ENCODE assay signal across 14 cellular contexts in genomic region chr10:520402-520787, GRCh38.
DNase-seq lines count a peak whose midpoint lies in the region; ATAC-seq and TF ChIP-seq lines count a peak whose summit lies in the region.
"Had no signal": no experiment of that assay in that cellular context is flagged by ENCODE, and none has a peak within 500 bp of the region (broad histone marks: within the 10 kb centered on the region; RNA-seq: fewer than 3 reads in every experiment).

No MANE protein-coding gene starts in this region.

- ATAC-seq in HG03520 (IDR thresholded peaks at IDR 0.05; ENCODE audit: unreplicated experiment): no peak

- H3K27ac Mint-ChIP-seq in nephron: peak overlapping the region in 2 of 3 experiments; percentile 18 to 65
- H3K27ac Mint-ChIP-seq: activated naive CD8-positive, alpha-beta T cell had no signal

- no peak overlapping the region for H3K4me3 Mint-ChIP-seq in nephron
- H3K4me3 Mint-ChIP-seq: activated naive CD8-positive, alpha-beta T cell had no signal

- H3K9me3 Mint-ChIP-seq in nephron: no peaks in the 10 kb centered on the region

- H3K4me3 ChIP-seq in choroid plexus epithelial cell (ENCODE audit: low read depth, low read length): no peak overlapping the region
- H3K4me3 ChIP-seq: left ventricle myocardium inferior had no signal

- H3K27me3 Mint-ChIP-seq in nephron (ENCODE audit: low read depth): no peaks in the 10 kb centered on the region
- H3K27me3 Mint-ChIP-seq: activated naive CD8-positive, alpha-beta T cell had no signal

- peak; percentile 9 for DNase-seq in DMS79 treated with DMSO at 0.1 percent for 48 hours (lab: John Stamatoyannopoulos, UW)
- peak; percentile 13 for DNase-seq in M059J (ENCODE audit: low read depth)
- peak; percentile 34 for DNase-seq in choroid plexus epithelial cell (ENCODE audit: low read depth)
- DNase-seq in NAMALWA (ENCODE audit: low spot score): no peak
- DNase-seq in activated CD8-positive, alpha-beta memory T cell treated with anti-CD3 and anti-CD28 coated beads for 24 hours: no peak
- DNase-seq in stimulated activated CD4-positive, alpha-beta T cell treated with anti-CD3 and anti-CD28 coated beads, Interleukin-4, amount 100 ng/mL, for 1 hour: no peak
- DNase-seq: left ventricle myocardium inferior; NCI-H1694; NK-92 treated with Interleukin-12 subunit alpha and Interleukin-12 subunit beta, amount 100 ng/mL, for 24 hours; stimulated activated CD4-positive, alpha-beta T cell treated with anti-CD3 and anti-CD28 coated beads, Interleukin-2, amount 100 ng/mL, for 48 hours; stimulated activated naive CD4-positive, alpha-beta T cell treated with Interleukin-2 at 50 U/mL for 16 hours had no signal

- H3K4me1 Mint-ChIP-seq in nephron: peaks cover 68% of the 10 kb centered on the region

- TF ChIP-seq CTCF in choroid plexus epithelial cell (conservative IDR thresholded peaks at IDR 0.05; ENCODE audit: low read depth, low read length) (no peak), nephron (IDR thresholded peaks at IDR 0.05; ENCODE audit: unreplicated experiment in 3 of 3) (no peak)

- no peaks in the 10 kb centered on the region for H3K36me3 Mint-ChIP-seq in nephron (ENCODE audit: low read depth)
- H3K36me3 Mint-ChIP-seq: activated naive CD8-positive, alpha-beta T cell had no signal

Comparison
In these comparisons a context has a peak if more than half of its experiments do, and no peak if none do; other contexts are left out.
1. DNase-seq: peak in DMS79 treated with DMSO at 0.1 percent for 48 hours (single experiment), M059J (single experiment) and choroid plexus epithelial cell (single experiment); none in NAMALWA (single experiment), activated CD8-positive, alpha-beta memory T cell treated with anti-CD3 and anti-CD28 coated beads for 24 hours (single experiment) and stimulated activated CD4-positive, alpha-beta T cell treated with anti-CD3 and anti-CD28 coated beads, Interleukin-4, amount 100 ng/mL, for 1 hour (single experiment).